ENCODE assay signal across 9 cellular contexts in genomic region chr17:77863814-77864161, GRCh38.
DNase-seq lines count a peak whose midpoint lies in the region; ATAC-seq and TF ChIP-seq lines count a peak whose summit lies in the region.
"Had no signal": no experiment of that assay in that cellular context is flagged by ENCODE, and none has a peak within 500 bp of the region (broad histone marks: within the 10 kb centered on the region; RNA-seq: fewer than 3 reads in every experiment).

No MANE protein-coding gene starts in this region.

- ATAC-seq in esophagus mucosa (peak; percentile 32), GM18520 (IDR thresholded peaks at IDR 0.05; ENCODE audit: unreplicated experiment) (no peak)
- ATAC-seq: activated T-helper 17 cell treated with anti-CD3 and anti-CD28 coated beads, Interleukin-2, amount 50 U/mL, for 72 hours had no signal

- POLR2A ChIA-PET in Caco-2 (lab: Charles Lee) = interaction anchor here (1.4 kb wide), 1 partner anchor 95 kb away, joined by 6 read pairs; the partner anchor contains the start of gene TNRC6C

- in situ Hi-C loops in GM13977 (cut with MboI; ENCODE audit: low pct_unique_long_range_greater_than_20kb, low sequenced_read_pairs, unreplicated experiment) = no loop called here

- H3K4me3 Mint-ChIP-seq in Caco-2 (ENCODE audit: unreplicated experiment) = no peak overlapping the region
- H3K4me3 Mint-ChIP-seq: activated T-helper 17 cell treated with anti-CD3 and anti-CD28 coated beads, Interleukin-2, amount 50 U/mL, for 72 hours had no signal

- CTCF ChIA-PET in Caco-2 (lab: Charles Lee) = interaction anchor here (0.6 kb wide), 1 partner anchor 20 kb away, joined by 3 read pairs; no protein-coding TSS in a partner anchor

- no peaks in the 10 kb centered on the region for H3K36me3 Mint-ChIP-seq in Caco-2 (ENCODE audit: insufficient read depth, unreplicated experiment)

- BruUV-seq in Caco-2 (replicated peaks; lab: Mats Ljungman, UMichigan) = no TSS peak

- no peaks in the 10 kb centered on the region for H3K9me3 ChIP-seq in Caco-2
- no peaks in the 10 kb centered on the region for H3K9me3 ChIP-seq in osteoblast (ENCODE audit: low read depth, low read length)

- H4K20me1 ChIP-seq in osteoblast (ENCODE audit: insufficient read depth, low read length) = no peaks in the 10 kb centered on the region

- intact Hi-C loops in Caco-2 (cut with micrococcal nuclease; ENCODE audit: unreplicated experiment) = no loop called here

- no peak overlapping the region for H3K27ac Mint-ChIP-seq in Caco-2 (ENCODE audit: unreplicated experiment)
- H3K27ac Mint-ChIP-seq: activated T-helper 17 cell treated with anti-CD3 and anti-CD28 coated beads, Interleukin-2, amount 50 U/mL, for 72 hours had no signal

- TF ChIP-seq CTCF in Caco-2 (IDR thresholded peaks at IDR 0.05; ENCODE audit: insufficient read depth in 1 of 2, low read depth in 1 of 2, low read length in 1 of 2, severe bottlenecking in 1 of 2, unreplicated experiment in 1 of 2) = no peak
- TF ChIP-seq CTCF in osteoblast (IDR thresholded peaks at IDR 0.05; ENCODE audit: extremely low read depth, low read depth, low read length) = no peak
- no peak for TF ChIP-seq CTCF in GM13977 (IDR thresholded peaks at IDR 0.05; ENCODE audit: extremely low read depth, insufficient read depth, missing control alignments)

- H3K27ac ChIP-seq in osteoblast (ENCODE audit: low read depth, low read length) = no peak overlapping the region

- no peaks in the 10 kb centered on the region for H3K79me2 ChIP-seq in osteoblast (ENCODE audit: insufficient read depth, low read length)

- H3K4me1 Mint-ChIP-seq in Caco-2 (ENCODE audit: low read depth, unreplicated experiment) = no peaks in the 10 kb centered on the region

- no peak overlapping the region for H2AFZ ChIP-seq in osteoblast (ENCODE audit: low read length)

- no peaks in the 10 kb centered on the region for H3K9me3 Mint-ChIP-seq in Caco-2 (ENCODE audit: unreplicated experiment)
- H3K9me3 Mint-ChIP-seq: activated T-helper 17 cell treated with anti-CD3 and anti-CD28 coated beads, Interleukin-2, amount 50 U/mL, for 72 hours had no signal

- H3K4me1 ChIP-seq in Caco-2 (no peaks in the 10 kb centered on the region; the same call in 1 of the 2 replicates), osteoblast (ENCODE audit: insufficient read depth, low read length) (no peaks in the 10 kb centered on the region)

- peaks cover 7% of the 10 kb centered on the region for H3K27me3 Mint-ChIP-seq in Caco-2 (ENCODE audit: insufficient read depth, unreplicated experiment)
- H3K27me3 Mint-ChIP-seq: activated T-helper 17 cell treated with anti-CD3 and anti-CD28 coated beads, Interleukin-2, amount 50 U/mL, for 72 hours had no signal

- no peak overlapping the region for H3K4me2 ChIP-seq in osteoblast (ENCODE audit: insufficient read depth, low read length)

- no peaks in the 10 kb centered on the region; the same call in 1 of the 2 replicates for H3K27me3 ChIP-seq in Caco-2 (replicated peaks; ENCODE audit: control insufficient read depth, insufficient read depth, low read length)
- peaks cover 20% of the 10 kb centered on the region for H3K27me3 ChIP-seq in osteoblast (ENCODE audit: insufficient read depth, low read length)

- H3K4me3 ChIP-seq in Caco-2 (ENCODE audit: low read depth, low read length) (no peak overlapping the region), osteoblast (ENCODE audit: insufficient read depth, low read length) (no peak overlapping the region)

- H3K36me3 ChIP-seq in Caco-2 (ENCODE audit: control insufficient read depth, insufficient read depth, low read length) (no peaks in the 10 kb centered on the region), osteoblast (ENCODE audit: insufficient read depth, low read length) (no peaks in the 10 kb centered on the region)

- peak; percentile 40 to 55 for DNase-seq in Caco-2
- DNase-seq in NCI-H2196 (lab: John Stamatoyannopoulos, UW; ENCODE audit: unreplicated experiment) = peak; percentile 82
- DNase-seq in osteoblast (ENCODE audit: insufficient read length, low spot score, missing footprints) = peak; percentile 27
- DNase-seq in GM13977 (ENCODE audit: low spot score) = no peak
- no peak for DNase-seq in activated T-cell treated with anti-CD3 and anti-CD28 coated beads, Interleukin-2, amount 50 U/mL, for 48 hours
- no peak for DNase-seq in NCI-H82 treated with DMSO at 0.1 percent for 48 hours (lab: John Stamatoyannopoulos, UW; ENCODE audit: unreplicated experiment)

Comparison
In these comparisons a context has a peak if more than half of its experiments do, and no peak if none do; other contexts are left out.
1. DNase-seq: peak in Caco-2 (2 of 2), NCI-H2196 (single experiment) and osteoblast (single experiment); none in GM13977 (single experiment), activated T-cell treated with anti-CD3 and anti-CD28 coated beads, Interleukin-2, amount 50 U/mL, for 48 hours (0 of 2) and NCI-H82 treated with DMSO at 0.1 percent for 48 hours (single experiment).